1 cellular context compared by ENCODE assay signal in genomic region chr20:32227744-32228688, GRCh38.
TF ChIP-seq lines count a peak whose summit lies in the region.

No MANE protein-coding gene starts in this region.

TF ChIP-seq in HEK293, 187 proteins besides CTCF, POLR2A, EP300 and RAD21 (continued from another document and continues in another):
- TF ChIP-seq, protein P1, sequence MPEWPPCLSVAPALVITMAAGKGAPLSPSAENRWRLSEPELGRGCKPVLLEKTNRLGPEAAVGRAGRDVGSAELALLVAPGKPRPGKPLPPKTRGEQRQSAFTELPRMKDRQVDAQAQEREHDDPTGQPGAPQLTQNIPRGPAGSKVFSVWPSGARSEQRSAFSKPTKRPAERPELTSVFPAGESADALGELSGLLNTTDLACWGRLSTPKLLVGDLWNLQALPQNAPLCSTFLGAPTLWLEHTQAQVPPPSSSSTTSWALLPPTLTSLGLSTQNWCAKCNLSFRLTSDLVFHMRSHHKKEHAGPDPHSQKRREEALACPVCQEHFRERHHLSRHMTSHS (tag by site-specific recombination; IDR thresholded peaks at IDR 0.05), result peak; percentile 67; the same call in 1 of the 2 replicates
- no peak for TF ChIP-seq GLIS2 (tag by site-specific recombination; IDR thresholded peaks at IDR 0.05)
- no peak for TF ChIP-seq ZNF830 (tag by site-specific recombination; IDR thresholded peaks at IDR 0.05; ENCODE audit: low read depth)
- peak; percentile 77 for TF ChIP-seq ZNF692 (tag by site-specific recombination; IDR thresholded peaks at IDR 0.05)
- TF ChIP-seq, protein P2, sequence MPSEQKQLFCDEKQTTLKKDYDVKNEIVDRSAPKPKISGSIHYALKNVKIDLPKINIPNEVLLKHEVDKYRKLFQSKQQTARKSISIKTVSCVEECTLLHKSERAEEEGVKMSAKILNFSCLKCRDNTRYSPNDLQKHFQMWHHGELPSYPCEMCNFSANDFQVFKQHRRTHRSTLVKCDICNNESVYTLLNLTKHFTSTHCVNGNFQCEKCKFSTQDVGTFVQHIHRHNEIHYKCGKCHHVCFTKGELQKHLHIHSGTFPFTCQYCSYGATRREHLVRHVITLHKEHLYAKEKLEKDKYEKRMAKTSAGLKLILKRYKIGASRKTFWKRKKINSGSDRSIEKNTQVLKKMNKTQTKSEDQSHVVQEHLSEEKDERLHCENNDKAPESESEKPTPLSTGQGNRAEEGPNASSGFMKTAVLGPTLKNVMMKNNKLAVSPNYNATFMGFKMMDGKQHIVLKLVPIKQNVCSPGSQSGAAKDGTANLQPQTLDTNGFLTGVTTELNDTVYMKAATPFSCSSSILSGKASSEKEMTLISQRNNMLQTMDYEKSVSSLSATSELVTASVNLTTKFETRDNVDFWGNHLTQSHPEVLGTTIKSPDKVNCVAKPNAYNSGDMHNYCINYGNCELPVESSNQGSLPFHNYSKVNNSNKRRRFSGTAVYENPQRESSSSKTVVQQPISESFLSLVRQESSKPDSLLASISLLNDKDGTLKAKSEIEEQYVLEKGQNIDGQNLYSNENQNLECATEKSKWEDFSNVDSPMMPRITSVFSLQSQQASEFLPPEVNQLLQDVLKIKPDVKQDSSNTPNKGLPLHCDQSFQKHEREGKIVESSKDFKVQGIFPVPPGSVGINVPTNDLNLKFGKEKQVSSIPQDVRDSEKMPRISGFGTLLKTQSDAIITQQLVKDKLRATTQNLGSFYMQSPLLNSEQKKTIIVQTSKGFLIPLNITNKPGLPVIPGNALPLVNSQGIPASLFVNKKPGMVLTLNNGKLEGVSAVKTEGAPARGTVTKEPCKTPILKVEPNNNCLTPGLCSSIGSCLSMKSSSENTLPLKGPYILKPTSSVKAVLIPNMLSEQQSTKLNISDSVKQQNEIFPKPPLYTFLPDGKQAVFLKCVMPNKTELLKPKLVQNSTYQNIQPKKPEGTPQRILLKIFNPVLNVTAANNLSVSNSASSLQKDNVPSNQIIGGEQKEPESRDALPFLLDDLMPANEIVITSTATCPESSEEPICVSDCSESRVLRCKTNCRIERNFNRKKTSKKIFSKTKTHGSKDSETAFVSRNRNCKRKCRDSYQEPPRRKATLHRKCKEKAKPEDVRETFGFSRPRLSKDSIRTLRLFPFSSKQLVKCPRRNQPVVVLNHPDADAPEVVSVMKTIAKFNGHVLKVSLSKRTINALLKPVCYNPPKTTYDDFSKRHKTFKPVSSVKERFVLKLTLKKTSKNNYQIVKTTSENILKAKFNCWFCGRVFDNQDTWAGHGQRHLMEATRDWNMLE (tag by site-specific recombination; conservative IDR thresholded peaks at IDR 0.05; ENCODE audit: low read depth), result 0 out of 2 replicates have a peak, but pooled peaks have one; percentile 6
- no peak for TF ChIP-seq KLF8 (tag by site-specific recombination; IDR thresholded peaks at IDR 0.05)
- TF ChIP-seq ZNF513 (tag by site-specific recombination; IDR thresholded peaks at IDR 0.05), result no peak
- TF ChIP-seq ZNF366 (tag by site-specific recombination; conservative IDR thresholded peaks at IDR 0.05), result peak; percentile 32; the same call in 1 of the 2 replicates
- TF ChIP-seq ZNF670 (tag by site-specific recombination; IDR thresholded peaks at IDR 0.05; ENCODE audit: low read depth), result no peak
- no peak for TF ChIP-seq ZNF747 (tag by site-specific recombination; IDR thresholded peaks at IDR 0.05)
- TF ChIP-seq KLF9 (tag by site-specific recombination; IDR thresholded peaks at IDR 0.05; ENCODE audit: low read depth), result no peak
- TF ChIP-seq ZNF16 (tag by site-specific recombination; IDR thresholded peaks at IDR 0.05; ENCODE audit: low read depth), result no peak
- TF ChIP-seq ZNF521 (tag by site-specific recombination; IDR thresholded peaks at IDR 0.05), result no peak
- no peak for TF ChIP-seq ZNF837 (tag by site-specific recombination; IDR thresholded peaks at IDR 0.05)
- TF ChIP-seq ZNF423 (tag by site-specific recombination; IDR thresholded peaks at IDR 0.05), result no peak
- TF ChIP-seq ZFP41 (tag by site-specific recombination; IDR thresholded peaks at IDR 0.05; ENCODE audit: borderline replicate concordance), result no peak
- no peak for TF ChIP-seq ZNF585B (tag by site-specific recombination; IDR thresholded peaks at IDR 0.05)
- no peak for TF ChIP-seq WT1 (tag by site-specific recombination; IDR thresholded peaks at IDR 0.05)
- no peak for TF ChIP-seq KLF7 (tag by site-specific recombination; IDR thresholded peaks at IDR 0.05; ENCODE audit: borderline replicate concordance)
- no peak for TF ChIP-seq ZNF26 (tag by site-specific recombination; IDR thresholded peaks at IDR 0.05)
- TF ChIP-seq ZEB2 (tag by site-specific recombination; IDR thresholded peaks at IDR 0.05), result peak; percentile 54; the same call in 1 of the 2 replicates
- TF ChIP-seq GLI2 (tag by site-specific recombination; IDR thresholded peaks at IDR 0.05; ENCODE audit: borderline replicate concordance, low read depth), result no peak
- TF ChIP-seq ZNF639 (tag by site-specific recombination; IDR thresholded peaks at IDR 0.05), result no peak
- TF ChIP-seq ZNF843 (tag by site-specific recombination; IDR thresholded peaks at IDR 0.05), result no peak; the same call in 1 of the 2 replicates
- TF ChIP-seq ZNF76 (tag by site-specific recombination; IDR thresholded peaks at IDR 0.05; ENCODE audit: borderline replicate concordance, low read depth), result no peak
- TF ChIP-seq, protein P3, sequence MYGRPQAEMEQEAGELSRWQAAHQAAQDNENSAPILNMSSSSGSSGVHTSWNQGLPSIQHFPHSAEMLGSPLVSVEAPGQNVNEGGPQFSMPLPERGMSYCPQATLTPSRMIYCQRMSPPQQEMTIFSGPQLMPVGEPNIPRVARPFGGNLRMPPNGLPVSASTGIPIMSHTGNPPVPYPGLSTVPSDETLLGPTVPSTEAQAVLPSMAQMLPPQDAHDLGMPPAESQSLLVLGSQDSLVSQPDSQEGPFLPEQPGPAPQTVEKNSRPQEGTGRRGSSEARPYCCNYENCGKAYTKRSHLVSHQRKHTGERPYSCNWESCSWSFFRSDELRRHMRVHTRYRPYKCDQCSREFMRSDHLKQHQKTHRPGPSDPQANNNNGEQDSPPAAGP (tag by site-specific recombination; IDR thresholded peaks at IDR 0.05), result no peak
- TF ChIP-seq PATZ1 (tag by site-specific recombination; IDR thresholded peaks at IDR 0.05), result no peak
- TF ChIP-seq ZNF600 (tag by site-specific recombination; IDR thresholded peaks at IDR 0.05), result peak; percentile 57; the same call in 1 of the 2 replicates
- TF ChIP-seq TRIM28 (IDR thresholded peaks at IDR 0.05; ENCODE audit: borderline replicate concordance, low read length), result no peak
- TF ChIP-seq ZNF501 (tag by site-specific recombination; IDR thresholded peaks at IDR 0.05), result no peak
- TF ChIP-seq ZNF624 (tag by site-specific recombination; IDR thresholded peaks at IDR 0.05), result no peak
- TF ChIP-seq ZNF157 (tag by site-specific recombination; IDR thresholded peaks at IDR 0.05), result no peak
- TF ChIP-seq, protein P4, sequence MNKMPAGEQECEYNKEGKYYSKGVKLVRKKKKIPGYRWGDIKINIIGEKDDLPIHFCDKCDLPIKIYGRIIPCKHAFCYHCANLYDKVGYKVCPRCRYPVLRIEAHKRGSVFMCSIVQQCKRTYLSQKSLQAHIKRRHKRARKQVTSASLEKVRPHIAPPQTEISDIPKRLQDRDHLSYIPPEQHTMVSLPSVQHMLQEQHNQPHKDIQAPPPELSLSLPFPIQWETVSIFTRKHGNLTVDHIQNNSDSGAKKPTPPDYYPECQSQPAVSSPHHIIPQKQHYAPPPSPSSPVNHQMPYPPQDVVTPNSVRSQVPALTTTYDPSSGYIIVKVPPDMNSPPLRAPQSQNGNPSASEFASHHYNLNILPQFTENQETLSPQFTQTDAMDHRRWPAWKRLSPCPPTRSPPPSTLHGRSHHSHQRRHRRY (tag by site-specific recombination; IDR thresholded peaks at IDR 0.05), result no peak
- TF ChIP-seq ZNF274 (IDR thresholded peaks at IDR 0.05; ENCODE audit: low read length), result no peak
- TF ChIP-seq ZNF274 (tag by site-specific recombination; IDR thresholded peaks at IDR 0.05; ENCODE audit: borderline replicate concordance), result no peak
- TF ChIP-seq ZNF202 (tag by site-specific recombination; IDR thresholded peaks at IDR 0.05; ENCODE audit: borderline replicate concordance), result no peak
- no peak for TF ChIP-seq RBAK (tag by site-specific recombination; IDR thresholded peaks at IDR 0.05)
- no peak for TF ChIP-seq ZNF561 (tag by site-specific recombination; IDR thresholded peaks at IDR 0.05; ENCODE audit: borderline replicate concordance)
- no peak for TF ChIP-seq ZBTB7A (tag by site-specific recombination; IDR thresholded peaks at IDR 0.05; ENCODE audit: low read depth)
- TF ChIP-seq ZNF544 (tag by site-specific recombination; IDR thresholded peaks at IDR 0.05), result no peak
- TF ChIP-seq ZSCAN18 (tag by site-specific recombination; IDR thresholded peaks at IDR 0.05), result no peak
- no peak for TF ChIP-seq ZNF530 (tag by site-specific recombination; IDR thresholded peaks at IDR 0.05; ENCODE audit: low read depth)
- no peak for TF ChIP-seq PRDM6 (tag by site-specific recombination; IDR thresholded peaks at IDR 0.05)
- no peak for TF ChIP-seq ZNF121 (tag by site-specific recombination; IDR thresholded peaks at IDR 0.05)
